In the genomic region with DNA sequence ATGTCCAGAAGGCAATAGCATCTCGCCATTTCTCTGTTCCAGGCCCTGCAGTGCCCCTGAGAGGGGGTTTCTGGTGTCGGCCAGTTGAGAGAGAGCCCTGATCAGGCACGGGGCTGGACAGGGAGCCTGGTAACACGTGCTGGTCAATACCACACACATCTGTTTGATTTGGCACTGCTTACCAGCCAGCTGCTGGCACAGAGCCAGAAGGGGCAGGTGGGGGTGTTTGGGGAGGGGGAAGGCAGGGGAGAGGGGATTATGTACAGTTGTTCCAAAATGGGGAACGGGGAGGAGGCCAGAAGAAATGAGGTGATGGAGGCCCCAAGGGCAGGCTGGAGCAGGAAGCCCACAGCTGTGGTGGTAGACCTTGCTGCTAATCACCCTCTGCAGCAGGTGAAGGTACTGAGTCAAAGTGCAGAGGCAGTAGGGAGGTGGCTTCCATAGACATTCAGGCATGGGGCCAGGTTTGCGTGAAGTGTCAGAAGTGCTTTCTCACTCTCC, we compare ENCODE assay signal across 10 cellular contexts.
DNase-seq lines count a peak whose midpoint lies in the region; ATAC-seq and TF ChIP-seq lines count a peak whose summit lies in the region.
"Had no signal": no experiment of that assay in that cellular context is flagged by ENCODE, and none has a peak within 500 bp of the region (broad histone marks: within the 10 kb centered on the region; RNA-seq: fewer than 3 reads in every experiment).

No MANE protein-coding gene starts in this region.

- H3K4me3 ChIP-seq in ascending aorta, result no peak overlapping the region

- intact Hi-C loops in activated CD4-positive, alpha-beta T cell treated with anti-CD3 and anti-CD28 coated beads for 36 hours (cut with DNase I, micrococcal nuclease), result no loop called here
- intact Hi-C loops in sciatic nerve (cut with DNase I), result no loop called here
- intact Hi-C loops in ascending aorta (cut with DNase I), result no loop called here

- H3K27me3 Mint-ChIP-seq in activated CD4-positive, alpha-beta T cell treated with anti-CD3 and anti-CD28 coated beads for 36 hours, result no peaks in the 10 kb centered on the region
- no peaks in the 10 kb centered on the region for H3K27me3 Mint-ChIP-seq in activated naive CD8-positive, alpha-beta T cell

- TF ChIP-seq CTCF in GM13976 (IDR thresholded peaks at IDR 0.05; ENCODE audit: borderline replicate concordance, control extremely low read depth, extremely low read depth, insufficient read depth, missing control alignments) (no peak), ascending aorta (IDR thresholded peaks at IDR 0.05) (no peak)

- H3K9me3 Mint-ChIP-seq in activated CD4-positive, alpha-beta T cell treated with anti-CD3 and anti-CD28 coated beads for 36 hours (ENCODE audit: low read depth), result no peaks in the 10 kb centered on the region
- H3K9me3 Mint-ChIP-seq in activated naive CD8-positive, alpha-beta T cell (ENCODE audit: low read depth), result no peaks in the 10 kb centered on the region

- peak; percentile 30 for DNase-seq in activated CD4-positive, alpha-beta T cell treated with anti-CD3 and anti-CD28 coated beads for 36 hours
- DNase-seq in activated CD4-positive, alpha-beta T cell treated with anti-CD3 and anti-CD28 coated beads, Interleukin-2, amount 50 U/mL, for 1 hour, result no peak
- DNase-seq in NCI-H2029 (lab: John Stamatoyannopoulos, UW), result peak; percentile 82
- DNase-seq in sciatic nerve (ENCODE audit: low spot score), result no peak
- DNase-seq in GM13976 (ENCODE audit: low spot score), result no peak
- DNase-seq in ascending aorta (ENCODE audit: low spot score in 2 of 2), result no peak
- DNase-seq: cortex of kidney had no signal

- no peaks in the 10 kb centered on the region for H3K36me3 Mint-ChIP-seq in activated CD4-positive, alpha-beta T cell treated with anti-CD3 and anti-CD28 coated beads for 36 hours (ENCODE audit: low read depth)
- no peaks in the 10 kb centered on the region for H3K36me3 Mint-ChIP-seq in activated naive CD8-positive, alpha-beta T cell

- peak overlapping the region; percentile 84 for H3K27ac Mint-ChIP-seq in activated CD4-positive, alpha-beta T cell treated with anti-CD3 and anti-CD28 coated beads for 36 hours
- peak overlapping the region; percentile 90 for H3K27ac Mint-ChIP-seq in activated naive CD8-positive, alpha-beta T cell

- H3K4me1 ChIP-seq in ascending aorta, result no peaks in the 10 kb centered on the region

- CTCF ChIA-PET in activated CD4-positive, alpha-beta T cell treated with anti-CD3 and anti-CD28 coated beads for 36 hours (lab: Charles Lee), result interaction anchor here (0.7 to 1.9 kb wide), 4 partner anchors 28 to 321 kb away, joined by 3 to 4 read pairs (median 3); no protein-coding TSS in a partner anchor

- in situ Hi-C loops in GM13976 (cut with MboI; ENCODE audit: low sequenced_read_pairs, unreplicated experiment), result no loop called here

- no peaks in the 10 kb centered on the region for H3K36me3 ChIP-seq in ascending aorta

- ATAC-seq in activated CD4-positive, alpha-beta T cell treated with anti-CD3 and anti-CD28 coated beads for 36 hours, result no peak
- peak; percentile 58 for ATAC-seq in sciatic nerve
- ATAC-seq in GM18517 (IDR thresholded peaks at IDR 0.05; ENCODE audit: unreplicated experiment), result no peak
- ATAC-seq: HCT116 had no signal

- peaks cover 35% of the 10 kb centered on the region for H3K4me1 Mint-ChIP-seq in activated CD4-positive, alpha-beta T cell treated with anti-CD3 and anti-CD28 coated beads for 36 hours
- peaks cover 63% of the 10 kb centered on the region for H3K4me1 Mint-ChIP-seq in activated naive CD8-positive, alpha-beta T cell (ENCODE audit: low read depth)

- H3K27me3 ChIP-seq in ascending aorta, result no peaks in the 10 kb centered on the region

- no peaks in the 10 kb centered on the region for H3K9me3 ChIP-seq in ascending aorta

- H3K4me3 Mint-ChIP-seq in activated CD4-positive, alpha-beta T cell treated with anti-CD3 and anti-CD28 coated beads for 36 hours, result no peak overlapping the region
- peak overlapping the region; percentile 77 for H3K4me3 Mint-ChIP-seq in activated naive CD8-positive, alpha-beta T cell

- POLR2A ChIA-PET in activated CD4-positive, alpha-beta T cell treated with anti-CD3 and anti-CD28 coated beads for 36 hours (lab: Charles Lee), result interaction anchor here (0.8 kb wide), 1 partner anchor 254 kb away, joined by 3 read pairs; no protein-coding TSS in a partner anchor

- H3K27ac ChIP-seq in ascending aorta, result no peak overlapping the region

Comparison
In these comparisons a context has a peak if more than half of its experiments do, and no peak if none do; other contexts are left out.
1. DNase-seq: peak in activated CD4-positive, alpha-beta T cell treated with anti-CD3 and anti-CD28 coated beads for 36 hours (single experiment) and NCI-H2029 (single experiment); none in activated CD4-positive, alpha-beta T cell treated with anti-CD3 and anti-CD28 coated beads, Interleukin-2, amount 50 U/mL, for 1 hour (single experiment), sciatic nerve (single experiment), GM13976 (single experiment) and ascending aorta (0 of 2).